10 cellular contexts compared by ENCODE assay signal in genomic region chr13:40272776-40273139, GRCh38.
DNase-seq lines count a peak whose midpoint lies in the region; ATAC-seq and TF ChIP-seq lines count a peak whose summit lies in the region.
"Had no signal": no experiment of that assay in that cellular context is flagged by ENCODE, and none has a peak within 500 bp of the region (broad histone marks: within the 10 kb centered on the region; RNA-seq: fewer than 3 reads in every experiment).

No MANE protein-coding gene starts in this region.

- TF ChIP-seq EP300 in esophagus muscularis mucosa (IDR thresholded peaks at IDR 0.05) = no peak

- H3K36me3 Mint-ChIP-seq in activated CD4-positive, alpha-beta T cell treated with anti-CD3 and anti-CD28 coated beads for 36 hours (ENCODE audit: low read depth) = no peaks in the 10 kb centered on the region
- H3K36me3 Mint-ChIP-seq in stimulated activated naive B cell treated with anti-CD40 and anti-IgM and Interleukin-4, amounts not matched to agents 10 μg/mL and 1 μg/mL and 100 μg/mL, for 72 hours = no peaks in the 10 kb centered on the region

- POLR2A ChIA-PET in activated CD4-positive, alpha-beta T cell treated with anti-CD3 and anti-CD28 coated beads for 36 hours (lab: Charles Lee) = interaction anchor here (0.5 to 0.9 kb wide), 3 partner anchors 42 to 495 kb away, joined by 3 to 4 read pairs (median 3); no protein-coding TSS in a partner anchor

- H3K27me3 Mint-ChIP-seq in activated CD4-positive, alpha-beta T cell treated with anti-CD3 and anti-CD28 coated beads for 36 hours = no peaks in the 10 kb centered on the region
- no peaks in the 10 kb centered on the region for H3K27me3 Mint-ChIP-seq in stimulated activated naive B cell treated with anti-CD40 and anti-IgM and Interleukin-4, amounts not matched to agents 10 μg/mL and 1 μg/mL and 100 μg/mL, for 72 hours

- H3K27ac Mint-ChIP-seq in activated CD4-positive, alpha-beta T cell treated with anti-CD3 and anti-CD28 coated beads for 36 hours = no peak overlapping the region
- H3K27ac Mint-ChIP-seq in stimulated activated naive B cell treated with anti-CD40 and anti-IgM and Interleukin-4, amounts not matched to agents 10 μg/mL and 1 μg/mL and 100 μg/mL, for 72 hours = no peak overlapping the region

- H3K27ac ChIP-seq in RWPE2 (ENCODE audit: poor library complexity, severe bottlenecking) = peak overlapping the region; percentile 64
- peak overlapping the region; percentile 76 to 88 (median 82) for H3K27ac ChIP-seq in esophagus muscularis mucosa (replicated peaks in 1 of 4)

- WGBS in esophagus muscularis mucosa = 98% methylated on average over 4 of the region's 4 CpGs

- peaks cover 30% of the 10 kb centered on the region for H3K4me1 Mint-ChIP-seq in activated CD4-positive, alpha-beta T cell treated with anti-CD3 and anti-CD28 coated beads for 36 hours
- H3K4me1 Mint-ChIP-seq in stimulated activated naive B cell treated with anti-CD40 and anti-IgM and Interleukin-4, amounts not matched to agents 10 μg/mL and 1 μg/mL and 100 μg/mL, for 72 hours = peaks cover 34 to 49% of the 10 kb centered on the region in 2 donors

- H3K27me3 ChIP-seq in RWPE2 (ENCODE audit: insufficient read depth, poor library complexity, severe bottlenecking) = no peaks in the 10 kb centered on the region
- no peaks in the 10 kb centered on the region for H3K27me3 ChIP-seq in esophagus muscularis mucosa

- TF ChIP-seq CTCF in RWPE2 (IDR thresholded peaks at IDR 0.05; ENCODE audit: poor library complexity, severe bottlenecking) (no peak), esophagus muscularis mucosa (IDR thresholded peaks at IDR 0.05) (no peak)

- H3K9me3 Mint-ChIP-seq in activated CD4-positive, alpha-beta T cell treated with anti-CD3 and anti-CD28 coated beads for 36 hours (ENCODE audit: low read depth) = no peaks in the 10 kb centered on the region
- H3K9me3 Mint-ChIP-seq in stimulated activated naive B cell treated with anti-CD40 and anti-IgM and Interleukin-4, amounts not matched to agents 10 μg/mL and 1 μg/mL and 100 μg/mL, for 72 hours = no peaks in the 10 kb centered on the region

- H3K36me3 ChIP-seq in RWPE2 (ENCODE audit: low read depth) (no peaks in the 10 kb centered on the region), esophagus muscularis mucosa (no peaks in the 10 kb centered on the region)

- peak; percentile 84 for ATAC-seq in activated CD4-positive, alpha-beta T cell treated with anti-CD3 and anti-CD28 coated beads for 36 hours
- ATAC-seq in RWPE2 (ENCODE audit: low read depth) (peak; percentile 29; the same call in 1 of the 3 replicates), HG02571 (IDR thresholded peaks at IDR 0.05; ENCODE audit: unreplicated experiment) (no peak)
- peak; percentile 72 to 78 for ATAC-seq in stimulated activated naive B cell treated with anti-CD40 and anti-IgM and Interleukin-4, amounts not matched to agents 10 μg/mL and 1 μg/mL and 100 μg/mL, for 72 hours (replicated peaks)

- intact Hi-C loops in activated CD4-positive, alpha-beta T cell treated with anti-CD3 and anti-CD28 coated beads for 36 hours (cut with DNase I, micrococcal nuclease) = no loop called here
- intact Hi-C loops in esophagus muscularis mucosa (cut with DNase I) = loop anchor here (5.0 kb wide), 1 partner anchor 135 kb away; no protein-coding TSS in a partner anchor

- H3K9me3 ChIP-seq in RWPE2 (ENCODE audit: severe bottlenecking) (no peaks in the 10 kb centered on the region), esophagus muscularis mucosa (no peaks in the 10 kb centered on the region)

- peaks cover 19% of the 10 kb centered on the region for H3K4me1 ChIP-seq in RWPE2 (ENCODE audit: insufficient read depth, poor library complexity, severe bottlenecking)
- H3K4me1 ChIP-seq in esophagus muscularis mucosa = peaks cover 26 to 51% (median 45%) of the 10 kb centered on the region in 4 donors

- peak; percentile 28 for DNase-seq in activated CD4-positive, alpha-beta T cell treated with anti-CD3 and anti-CD28 coated beads for 36 hours
- no peak for DNase-seq in activated CD4-positive, alpha-beta T cell treated with anti-CD3 and anti-CD28 coated beads for 1 hour
- DNase-seq in RWPE2 (ENCODE audit: low spot score) = no peak
- DNase-seq in esophagus muscularis mucosa (ENCODE audit: extremely low spot score) = no peak
- DNase-seq in stimulated activated naive B cell treated with anti-CD40 and anti-IgM and Interleukin-4, amounts not matched to agents 10 μg/mL and 1 μg/mL and 100 μg/mL, for 72 hours = no peak
- DNase-seq in activated CD8-positive, alpha-beta memory T cell treated with anti-CD3 and anti-CD28 coated beads for 24 hours = no peak
- no peak for DNase-seq in SHP77 (lab: John Stamatoyannopoulos, UW)
- DNase-seq: cerebellar nuclear complex; stimulated activated naive CD4-positive, alpha-beta T cell had no signal

- CTCF ChIA-PET in activated CD4-positive, alpha-beta T cell treated with anti-CD3 and anti-CD28 coated beads for 36 hours (lab: Charles Lee) = interaction anchor here (0.6 to 1.7 kb wide), 6 partner anchors 12 to 414 kb away, joined by 3 to 5 read pairs (median 4); no protein-coding TSS in a partner anchor

- no peak overlapping the region for H3K4me3 Mint-ChIP-seq in activated CD4-positive, alpha-beta T cell treated with anti-CD3 and anti-CD28 coated beads for 36 hours
- no peak overlapping the region for H3K4me3 Mint-ChIP-seq in stimulated activated naive B cell treated with anti-CD40 and anti-IgM and Interleukin-4, amounts not matched to agents 10 μg/mL and 1 μg/mL and 100 μg/mL, for 72 hours

- TF ChIP-seq POLR2A in esophagus muscularis mucosa (IDR thresholded peaks at IDR 0.05; ENCODE audit: low read depth) = no peak

- no peak overlapping the region for H3K4me3 ChIP-seq in RWPE2 (ENCODE audit: severe bottlenecking)
- no peak overlapping the region for H3K4me3 ChIP-seq in esophagus muscularis mucosa
